In the genomic region with DNA sequence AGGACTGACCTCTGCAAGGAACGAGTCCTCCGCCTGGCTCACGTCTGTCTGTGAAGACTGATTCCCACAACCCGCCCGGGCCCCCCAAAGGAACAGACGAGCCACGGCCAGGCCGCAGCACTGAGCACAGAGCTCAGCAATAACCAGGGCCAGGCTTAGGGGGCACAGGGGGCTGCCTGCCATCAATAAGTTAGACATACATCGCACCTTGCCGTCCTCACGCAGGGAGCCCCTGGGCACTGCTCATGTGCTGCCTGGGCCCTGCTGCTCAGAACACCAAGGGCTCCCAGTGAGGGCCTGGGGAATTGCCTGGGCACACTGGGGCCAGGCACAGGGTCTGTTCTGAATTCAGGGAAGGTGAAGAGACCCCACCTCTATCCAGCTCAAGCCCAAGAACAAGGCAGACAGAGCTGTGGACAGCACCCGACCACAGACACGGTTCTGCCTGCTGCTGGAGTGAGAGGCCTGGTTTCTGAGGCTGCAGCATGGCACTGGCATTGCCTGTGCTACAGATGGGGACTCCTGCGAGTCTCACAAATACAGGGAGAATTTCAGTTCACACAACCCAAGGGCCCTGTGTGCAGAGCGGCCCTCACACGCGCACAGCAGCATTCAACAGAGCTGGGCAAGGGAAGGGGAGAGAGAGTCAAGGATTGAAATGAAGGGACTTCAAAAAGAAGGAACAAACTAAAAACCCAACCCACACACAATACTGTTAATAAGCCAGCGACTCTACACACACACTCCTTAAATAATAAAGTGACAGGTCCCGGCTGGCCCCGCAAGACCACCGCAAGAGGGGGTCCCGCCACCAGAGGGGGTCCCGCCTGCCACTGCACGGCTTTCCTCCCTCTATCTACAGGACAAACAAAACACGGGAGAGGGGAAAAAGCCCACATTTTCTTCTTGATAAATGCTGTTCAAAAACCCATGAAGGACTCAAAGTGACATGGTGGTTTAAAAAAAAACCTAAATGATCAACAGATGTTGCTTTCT, we compare ENCODE assay signal across 17 cellular contexts. TPM values are rescaled to one million over a fixed set of nuclear protein-coding genes. Genes with fewer than 3 reads are reported as not detected.
A peak's percentile ranks its signal among the peaks of the same experiment; 100 is the strongest.
DNase-seq lines count a peak whose midpoint lies in the region; ATAC-seq, FAIRE-seq and TF ChIP-seq lines count a peak whose summit lies in the region.
"Had no signal": no experiment of that assay in that cellular context is flagged by ENCODE, and none has a peak within 500 bp of the region (broad histone marks: within the 10 kb centered on the region; RNA-seq: fewer than 3 reads in every experiment).

No MANE protein-coding gene starts in this region.

- 94% methylated on average over 20 of the region's 25 CpGs for WGBS in GM12878 (ENCODE audit: insufficient coverage, insufficient replicate concordance, low lambda C conversion rate, missing lambda C conversion rate)

- no peak for FAIRE-seq in GM12878 (lab: Jason Lieb, UNC)
- FAIRE-seq: G401.6, keratinocyte had no signal

- peak overlapping the region; percentile 41 for H3K27ac Mint-ChIP-seq in T-helper 2 cell treated with Interferon-gamma antibody and Interleukin-4, amounts not matched to agents 5 μg/mL and 100 μg/mL, for 36 hours
- H3K27ac Mint-ChIP-seq in HFFc6 (no peak overlapping the region), nephron progenitor cell (peak overlapping the region; percentile 75)

- intact Hi-C loops in GM12878 (cut with micrococcal nuclease; ENCODE audit: unreplicated experiment): no loop called here

- DNase-seq in T-helper 2 cell treated with Interferon-gamma antibody and Interleukin-4, amounts not matched to agents 5 μg/mL and 100 μg/mL, for 36 hours (ENCODE audit: low spot score): no peak
- no peak for DNase-seq in T-helper 2 cell
- no peak for DNase-seq in HFFc6
- no peak for DNase-seq in GM12878 (ENCODE audit: low read depth, low spot score)
- no peak for DNase-seq in nephron progenitor cell
- DNase-seq in GM10266 (ENCODE audit: extremely low spot score): no peak
- no peak for DNase-seq in kidney tubule cell (ENCODE audit: low spot score)
- DNase-seq in HK-2 (ENCODE audit: unreplicated experiment): no peak
- DNase-seq: 8988T; amniotic stem cell; erythroblast; head of caudate nucleus; NK-92 treated with Interleukin-12 subunit alpha and Interleukin-12 subunit beta, amount 100 ng/mL, for 24 hours; tibial artery had no signal

- no peak overlapping the region for H3K9ac ChIP-seq in GM12878 (ENCODE audit: control insufficient read depth, insufficient read depth, low read length)

- peak; percentile 23; the same call in 1 of the 2 replicates for TF ChIP-seq CTCF in HFFc6 (IDR thresholded peaks at IDR 0.05)
- no peak for TF ChIP-seq CTCF in GM12878 (IDR thresholded peaks at IDR 0.05 in 2 of 3, conservative IDR thresholded peaks at IDR 0.05 in 1 of 3; ENCODE audit: control insufficient read depth in 2 of 3, extremely low read depth in 1 of 3, insufficient read depth in 1 of 3, low read depth in 3 of 3, low read length in 3 of 3)
- TF ChIP-seq CTCF in nephron progenitor cell (IDR thresholded peaks at IDR 0.05): peak; percentile 11
- TF ChIP-seq CTCF in GM10266 (IDR thresholded peaks at IDR 0.05; ENCODE audit: control insufficient read depth, insufficient read depth, low read depth, missing control alignments): no peak

- RAD21 ChIA-PET in GM12878 (lab: Charles Lee; ENCODE audit: unreplicated experiment): no interaction called here

- no peaks in the 10 kb centered on the region for H3K27me3 Mint-ChIP-seq in T-helper 2 cell treated with Interferon-gamma antibody and Interleukin-4, amounts not matched to agents 5 μg/mL and 100 μg/mL, for 36 hours (ENCODE audit: low read depth)
- H3K27me3 Mint-ChIP-seq in HFFc6 (ENCODE audit: insufficient read depth) (peaks cover 3% of the 10 kb centered on the region), nephron progenitor cell (ENCODE audit: low read depth, poor library complexity) (peaks cover 2% of the 10 kb centered on the region)

- POLR2A ChIA-PET in GM12878 (lab: Charles Lee): no interaction called here

- H3K27ac ChIP-seq in GM12878 (ENCODE audit: control insufficient read depth, insufficient read depth): no peak overlapping the region
- H3K27ac ChIP-seq: tibial artery had no signal

- peaks cover 33 to 38% of the 10 kb centered on the region in 2 experiments; a peak in 3 of 4 replicates for H3K36me3 ChIP-seq in GM12878 (ENCODE audit: control insufficient read depth in 2 of 2, insufficient read depth in 2 of 2, low read length in 1 of 2)

- no peak overlapping the region for H3K4me3 Mint-ChIP-seq in T-helper 2 cell treated with Interferon-gamma antibody and Interleukin-4, amounts not matched to agents 5 μg/mL and 100 μg/mL, for 36 hours
- H3K4me3 Mint-ChIP-seq in HFFc6 (no peak overlapping the region), nephron progenitor cell (no peak overlapping the region)

- no peaks in the 10 kb centered on the region for H3K27me3 ChIP-seq in GM12878 (replicated peaks in 1 of 2; ENCODE audit: control insufficient read depth in 2 of 2, insufficient read depth in 2 of 2, low read length in 1 of 2)
- H3K27me3 ChIP-seq: tibial artery had no signal

- TF ChIP-seq EP300 in GM12878 (IDR thresholded peaks at IDR 0.05; ENCODE audit: borderline replicate concordance in 1 of 2, control insufficient read depth in 1 of 2, low read depth in 2 of 2, low read length in 2 of 2): no peak

- BruUV-seq in GM12878 (replicated peaks; lab: Mats Ljungman, UMichigan): TSS peak; percentile 33

- H3K79me2 ChIP-seq in GM12878 (ENCODE audit: control insufficient read depth, insufficient read depth, low read length): no peaks in the 10 kb centered on the region

- peaks cover 21% of the 10 kb centered on the region for H3K4me1 ChIP-seq in GM12878 (ENCODE audit: control insufficient read depth, insufficient read depth, low read length)

- H3K9me3 Mint-ChIP-seq in T-helper 2 cell treated with Interferon-gamma antibody and Interleukin-4, amounts not matched to agents 5 μg/mL and 100 μg/mL, for 36 hours: no peaks in the 10 kb centered on the region
- H3K9me3 Mint-ChIP-seq in HFFc6 (no peaks in the 10 kb centered on the region), nephron progenitor cell (no peaks in the 10 kb centered on the region)

- in situ Hi-C loops in GM12878 (cut with MboI): loop anchor here (25.0 kb wide), 1 partner anchor 660 kb away; no protein-coding TSS in a partner anchor

- H3K4me1 Mint-ChIP-seq in T-helper 2 cell treated with Interferon-gamma antibody and Interleukin-4, amounts not matched to agents 5 μg/mL and 100 μg/mL, for 36 hours (ENCODE audit: low read depth): peaks cover 19% of the 10 kb centered on the region
- H3K4me1 Mint-ChIP-seq in HFFc6 (ENCODE audit: low read depth): no peaks in the 10 kb centered on the region
- H3K4me1 Mint-ChIP-seq in nephron progenitor cell: peaks cover 33% of the 10 kb centered on the region

- no peak overlapping the region for H2AFZ ChIP-seq in GM12878 (ENCODE audit: control insufficient read depth, low read depth, low read length)

- no peak for ATAC-seq in GM12878

- H4K20me1 ChIP-seq in GM12878 (ENCODE audit: control insufficient read depth, insufficient read depth): no peaks in the 10 kb centered on the region

- H3K36me3 Mint-ChIP-seq in T-helper 2 cell treated with Interferon-gamma antibody and Interleukin-4, amounts not matched to agents 5 μg/mL and 100 μg/mL, for 36 hours (ENCODE audit: low read depth): peaks cover 43% of the 10 kb centered on the region
- peaks cover 12% of the 10 kb centered on the region; the same call in 1 of the 2 replicates for H3K36me3 Mint-ChIP-seq in HFFc6 (ENCODE audit: low read depth)
- peaks cover 16% of the 10 kb centered on the region for H3K36me3 Mint-ChIP-seq in nephron progenitor cell (ENCODE audit: low read depth)

- CTCF ChIA-PET in GM12878 (lab: Yijun Ruan, JAX): no interaction called here

- no peak for TF ChIP-seq RAD21 in GM12878 (IDR thresholded peaks at IDR 0.05; ENCODE audit: insufficient read depth, low read depth, low read length)

- H3K9me3 ChIP-seq in GM12878 (replicated peaks; ENCODE audit: control insufficient read depth, insufficient read depth, low read length): no peaks in the 10 kb centered on the region
- H3K9me3 ChIP-seq: tibial artery had no signal

- no peak overlapping the region for H3K4me3 ChIP-seq in GM12878
- H3K4me3 ChIP-seq: tibial artery had no signal

- SMC1A ChIA-PET in GM12878 (lab: Charles Lee; ENCODE audit: uncharacterized antibody, unreplicated experiment): no interaction called here

- no peak; the same call in 1 of the 2 replicates for TF ChIP-seq POLR2A in GM12878 (IDR thresholded peaks at IDR 0.05; ENCODE audit: low read depth, low read length)

- H3K4me2 ChIP-seq in GM12878 (ENCODE audit: control insufficient read depth, insufficient read depth): no peak overlapping the region

RNA-seq across cellular contexts. Expression of gene PRRT1B, which starts 32.0 kb away (rescaled TPM):
- not detected for total RNA-seq in HFFc6 (2021; fragmentation: NEBNext Ultra II Directional; extraction: Animal tissue kit (Norgen Biotek cat#: 25700))
- not detected in 2 replicates for total RNA-seq in GM12878 (2013; cell fraction: nucleolus; rRNA removed)
- total RNA-seq in GM12878 (2014; rRNA removed): not detected in 2 replicates
- not detected in 2 replicates for total RNA-seq in GM12878 (2014; rRNA removed; fragmentation: Illumina TruSeq; extraction: Trizol)
- not detected in 2 replicates for total RNA-seq in GM12878 (2021)
- polyA plus RNA-seq in GM12878 (2011; ENCODE audit: low read depth): not detected
- polyA plus RNA-seq in GM12878 (2011; rRNA removed): not detected in 2 replicates
- polyA plus RNA-seq in GM12878 (2011; cell fraction: cytosol; rRNA removed): not detected in 2 replicates
- polyA plus RNA-seq in GM12878 (2011; cell fraction: nucleus; rRNA removed): not detected in 2 replicates
- polyA plus RNA-seq in GM12878 (2012): not detected in 2 replicates
- not detected in 2 replicates for polyA plus RNA-seq in GM12878 (2014; fragmentation: Illumina TruSeq; extraction: Trizol)
- polyA plus RNA-seq in GM12878 (2014; fragmentation: Nextera tagmentation; extraction: Ambion mirVana): not detected
- polyA plus RNA-seq in GM12878 (2014; rRNA removed): not detected in 2 replicates
- not detected for polyA plus RNA-seq in GM12878 (2016; fragmentation: Nextera tagmentation; extraction: Ambion mirVana)
- not detected in 2 replicates for polyA minus RNA-seq in GM12878 (2011; rRNA and poly(A)+ RNA removed)
- polyA minus RNA-seq in GM12878 (2011; cell fraction: cytosol; rRNA and poly(A)+ RNA removed): not detected in 2 replicates
- polyA minus RNA-seq in GM12878 (2011; cell fraction: nucleus; rRNA and poly(A)+ RNA removed): not detected in 2 replicates
- total RNA-seq: SK-MEL-5 had no signal
- polyA plus RNA-seq: keratinocyte had no signal

RNA-seq across cellular contexts. Expression of gene UCK1, which starts 46.2 kb away (rescaled TPM):
- 10 to 100 TPM; 18.6 to 22.6 (median 20.8) TPM for total RNA-seq in HFFc6 (2021; fragmentation: NEBNext Ultra II Directional; extraction: Animal tissue kit (Norgen Biotek cat#: 25700))
- total RNA-seq in GM12878 (2013; cell fraction: nucleolus; rRNA removed): 8.9 and 11.8 TPM in 2 replicates
- total RNA-seq in GM12878 (2014; rRNA removed): 19.0 and 20.8 TPM in 2 replicates
- 10.0 and 12.8 TPM in 2 replicates for total RNA-seq in GM12878 (2014; rRNA removed; fragmentation: Illumina TruSeq; extraction: Trizol)
- total RNA-seq in GM12878 (2021): 19.2 and 20.6 TPM in 2 replicates
- polyA plus RNA-seq in GM12878 (2011; ENCODE audit: low read depth): 10.3 TPM
- polyA plus RNA-seq in GM12878 (2011; rRNA removed): 12.1 and 16.7 TPM in 2 replicates
- polyA plus RNA-seq in GM12878 (2011; cell fraction: cytosol; rRNA removed): 21.3 and 26.1 TPM in 2 replicates
- polyA plus RNA-seq in GM12878 (2011; cell fraction: nucleus; rRNA removed): 30.5 and 35.2 TPM in 2 replicates
- 13.5 and 15.4 TPM in 2 replicates for polyA plus RNA-seq in GM12878 (2012)
- polyA plus RNA-seq in GM12878 (2014; fragmentation: Illumina TruSeq; extraction: Trizol): 8.6 and 10.9 TPM in 2 replicates
- under 1 TPM; 0.31 to 0.88 TPM for polyA plus RNA-seq in GM12878 (2014; fragmentation: Nextera tagmentation; extraction: Ambion mirVana)
- polyA plus RNA-seq in GM12878 (2014; rRNA removed): 27.0 and 36.8 TPM in 2 replicates
- polyA plus RNA-seq in GM12878 (2016; fragmentation: Nextera tagmentation; extraction: Ambion mirVana): 10 to 100 TPM; 24.0 to 24.3 TPM
- polyA minus RNA-seq in GM12878 (2011; rRNA and poly(A)+ RNA removed): 9.4 and 13.1 TPM in 2 replicates
- 8.5 and 12.4 TPM in 2 replicates for polyA minus RNA-seq in GM12878 (2011; cell fraction: cytosol; rRNA and poly(A)+ RNA removed)
- polyA minus RNA-seq in GM12878 (2011; cell fraction: nucleus; rRNA and poly(A)+ RNA removed): 11.6 and 19.9 TPM in 2 replicates

Comparison
In these comparisons a context has a peak if more than half of its experiments do, and no peak if none do; other contexts are left out.
1. CTCF ChIP-seq: peak in HFFc6 (single experiment) and nephron progenitor cell (single experiment); none in GM12878 (0 of 3) and GM10266 (single experiment).